In the genomic region with DNA sequence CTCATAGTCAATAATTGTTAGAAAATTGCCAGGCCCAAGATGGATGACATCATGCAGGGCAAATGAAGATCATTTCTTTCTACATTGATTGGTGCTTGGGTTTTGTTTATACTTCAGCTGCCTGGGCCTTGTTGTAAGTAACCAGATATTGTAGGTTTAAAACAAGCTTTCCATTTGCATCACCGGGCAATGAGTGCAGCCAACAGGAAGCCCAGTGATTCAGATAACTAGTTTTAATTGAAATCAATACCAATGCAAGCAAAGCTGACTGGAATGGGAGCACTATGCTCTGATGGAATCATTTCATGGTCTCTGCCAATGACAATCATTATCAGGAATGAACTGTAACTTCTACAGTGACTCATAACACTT, we compare ENCODE assay signal across 11 cellular contexts.
DNase-seq lines count a peak whose midpoint lies in the region; ATAC-seq, FAIRE-seq and TF ChIP-seq lines count a peak whose summit lies in the region.
"Had no signal": no experiment of that assay in that cellular context is flagged by ENCODE, and none has a peak within 500 bp of the region (broad histone marks: within the 10 kb centered on the region; RNA-seq: fewer than 3 reads in every experiment).

No MANE protein-coding gene starts in this region.

- intact Hi-C loops in pancreas (cut with DNase I) (no loop called here), mucosa of descending colon (cut with DNase I, micrococcal nuclease) (no loop called here)

- H3K4me3 ChIP-seq in pancreas (no peak overlapping the region), mucosa of descending colon (no peak overlapping the region)
- H3K4me3 ChIP-seq: heart left ventricle had no signal

- WGBS in pancreas, 2 donors = 16 to 25% methylated on average over 1 of the region's 1 CpG

- H3K4me1 ChIP-seq in pancreas = peaks cover 0 to 12% (median 0%) of the 10 kb centered on the region in 3 donors
- H3K4me1 ChIP-seq in mucosa of descending colon (ENCODE audit: low read depth) = no peaks in the 10 kb centered on the region

- no peak for FAIRE-seq in pancreas (lab: Jason Lieb, UNC)

- H3K36me3 ChIP-seq in pancreas = no peaks in the 10 kb centered on the region
- no peaks in the 10 kb centered on the region for H3K36me3 ChIP-seq in mucosa of descending colon (ENCODE audit: low read depth)
- H3K36me3 ChIP-seq: heart left ventricle had no signal

- ATAC-seq in pancreas (peak; percentile 89 to 95 (median 92)), mucosa of descending colon (no peak)

- peak; percentile 56 to 61 for DNase-seq in NCI-H2081 (lab: John Stamatoyannopoulos, UW)
- no peak for DNase-seq in NCI-H2081 treated with DMSO at 0.1 percent for 48 hours (lab: John Stamatoyannopoulos, UW)
- peak; percentile 94 for DNase-seq in NCI-H146 (lab: John Stamatoyannopoulos, UW)
- peak; percentile 82 for DNase-seq in dedifferentiated amniotic fluid mesenchymal stem cell (ENCODE audit: extremely low spot score)
- peak in 4 of 6 donors; percentile 29 to 58 (median 45) for DNase-seq in pancreas
- no peak for DNase-seq in cortex of kidney (lab: John Stamatoyannopoulos, UW)
- DNase-seq in substantia nigra (lab: John Stamatoyannopoulos, UW) = no peak
- DNase-seq in mucosa of descending colon = no peak
- DNase-seq: activated B cell treated with CpG ODN at 0.5 μM for 24 hours, anterior cingulate cortex, heart left ventricle had no signal

- TF ChIP-seq CTCF in pancreas (IDR thresholded peaks at IDR 0.05) (no peak), mucosa of descending colon (IDR thresholded peaks at IDR 0.05) (no peak)

- H3K9me3 ChIP-seq in pancreas (no peaks in the 10 kb centered on the region), mucosa of descending colon (no peaks in the 10 kb centered on the region)
- H3K9me3 ChIP-seq: heart left ventricle had no signal

- H3K27me3 ChIP-seq in pancreas = no peaks in the 10 kb centered on the region
- H3K27me3 ChIP-seq: heart left ventricle had no signal

- H3K27ac ChIP-seq in pancreas (peak overlapping the region in 2 of 4 donors; percentile 63 to 81), substantia nigra (ENCODE audit: low read depth, low read length, poor library complexity, severe bottlenecking) (no peak overlapping the region)
- H3K27ac ChIP-seq: heart left ventricle had no signal

Comparison
In these comparisons a context has a peak if more than half of its experiments do, and no peak if none do; other contexts are left out.
1. DNase-seq: peak in NCI-H2081 (2 of 2), NCI-H146 (single experiment), dedifferentiated amniotic fluid mesenchymal stem cell (single experiment) and pancreas (4 of 6); none in NCI-H2081 treated with DMSO at 0.1 percent for 48 hours (single experiment), cortex of kidney (single experiment), substantia nigra (0 of 49) and mucosa of descending colon (0 of 3).